In the genomic region with DNA sequence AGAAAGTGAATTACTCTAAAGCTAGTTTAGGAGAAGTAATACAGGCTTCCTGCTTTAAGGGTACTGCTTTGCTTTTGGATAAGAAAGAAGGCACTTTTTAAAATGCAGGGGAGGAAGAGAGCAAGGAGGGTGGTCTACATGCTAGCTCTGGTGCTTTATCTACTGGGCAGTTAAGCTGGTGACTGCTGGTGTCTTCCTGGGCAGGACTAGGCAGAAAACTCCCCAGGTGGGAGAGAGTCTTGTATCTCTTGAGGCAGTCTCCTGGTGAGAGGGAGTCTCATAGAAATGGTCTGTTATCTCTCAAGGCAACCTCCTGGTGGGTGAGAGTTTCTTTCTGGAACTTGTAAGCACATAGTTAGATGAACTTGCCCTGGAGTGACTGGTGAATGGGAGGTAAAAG, we compare ENCODE assay signal across 21 cellular contexts.
"Had no signal": no experiment of that assay in that cellular context is flagged by ENCODE, and none has a peak within 500 bp of the region (broad histone marks: within the 10 kb centered on the region; RNA-seq: fewer than 3 reads in every experiment).

No MANE protein-coding gene starts in this region.

- H3K27ac Mint-ChIP-seq: naive thymus-derived CD8-positive, alpha-beta T cell had no signal

- H3K9me3 ChIP-seq: gastroesophageal sphincter, ovary, right atrium auricular region, sigmoid colon, thoracic aorta had no signal

- H3K27me3 ChIP-seq: esophagus squamous epithelium, gastroesophageal sphincter, ovary, right atrium auricular region, sigmoid colon, stomach, transverse colon had no signal

- H3K27ac ChIP-seq: dorsolateral prefrontal cortex, esophagus squamous epithelium, gastroesophageal sphincter, ovary, right atrium auricular region, sigmoid colon, skin epidermis, stomach, thoracic aorta, transverse colon had no signal

- H3K4me3 ChIP-seq: dorsolateral prefrontal cortex, esophagus squamous epithelium, gastroesophageal sphincter, mucosa of descending colon, ovary, right atrium auricular region, sigmoid colon, skin epidermis, stomach, thoracic aorta, transverse colon had no signal

- H3K36me3 Mint-ChIP-seq: naive thymus-derived CD8-positive, alpha-beta T cell had no signal

- H3K27me3 Mint-ChIP-seq: naive thymus-derived CD8-positive, alpha-beta T cell had no signal

- H3K4me1 ChIP-seq: esophagus squamous epithelium, gastroesophageal sphincter, right atrium auricular region, sigmoid colon, stomach, transverse colon had no signal

- H3K36me3 ChIP-seq: esophagus squamous epithelium, gastroesophageal sphincter, ovary, right atrium auricular region, sigmoid colon, stomach, thoracic aorta, transverse colon had no signal

- DNase-seq: cortex of kidney; dorsolateral prefrontal cortex; effector CD8-positive, alpha-beta T cell; esophagus squamous epithelium; foreskin fibroblast; glutamatergic neuron; islet precursor cell; mammary epithelial cell; mucosa of descending colon; naive thymus-derived CD8-positive, alpha-beta T cell; ovary; sigmoid colon; stimulated activated naive CD4-positive, alpha-beta T cell; stomach; substantia nigra; transverse colon had no signal

- H3K4me3 Mint-ChIP-seq: naive thymus-derived CD8-positive, alpha-beta T cell had no signal

- ATAC-seq: gastroesophageal sphincter; left lobe of liver; mucosa of descending colon; naive thymus-derived CD8-positive, alpha-beta T cell had no signal

- H3K4me1 Mint-ChIP-seq: naive thymus-derived CD8-positive, alpha-beta T cell had no signal
